ENCODE assay signal across 16 cellular contexts in genomic region chr5:90933298-90933697, GRCh38.
"Had no signal": no experiment of that assay in that cellular context is flagged by ENCODE, and none has a peak within 500 bp of the region (broad histone marks: within the 10 kb centered on the region; RNA-seq: fewer than 3 reads in every experiment).

No MANE protein-coding gene starts in this region.

- H3K27ac ChIP-seq: thoracic aorta had no signal

- ATAC-seq: esophagus mucosa had no signal

- FAIRE-seq: endometrium had no signal

- H3K4me3 ChIP-seq: sigmoid colon, thoracic aorta had no signal

- H3K9me3 Mint-ChIP-seq: activated CD4-positive, alpha-beta T cell treated with anti-CD3 and anti-CD28 coated beads, Interleukin-2, amount 10 ng/mL, durations not matched to agents 24 days and 14 days; activated naive CD8-positive, alpha-beta T cell treated with anti-CD3 and anti-CD28 coated beads, Interleukin-2, amount 10 ng/mL, durations not matched to agents 7 days and 5 days had no signal

- H3K36me3 Mint-ChIP-seq: activated naive CD8-positive, alpha-beta T cell treated with anti-CD3 and anti-CD28 coated beads, Interleukin-2, amount 10 ng/mL, durations not matched to agents 7 days and 5 days had no signal

- H3K27me3 Mint-ChIP-seq: activated CD4-positive, alpha-beta T cell treated with anti-CD3 and anti-CD28 coated beads, Interleukin-2, amount 10 ng/mL, durations not matched to agents 24 days and 14 days had no signal

- H3K27ac Mint-ChIP-seq: activated CD4-positive, alpha-beta T cell treated with anti-CD3 and anti-CD28 coated beads, Interleukin-2, amount 10 ng/mL, durations not matched to agents 24 days and 14 days; activated naive CD8-positive, alpha-beta T cell treated with anti-CD3 and anti-CD28 coated beads, Interleukin-2, amount 10 ng/mL, durations not matched to agents 7 days and 5 days had no signal

- H3K9me3 ChIP-seq: sigmoid colon, thoracic aorta had no signal

- H3K4me3 Mint-ChIP-seq: activated CD4-positive, alpha-beta T cell treated with anti-CD3 and anti-CD28 coated beads, Interleukin-2, amount 10 ng/mL, durations not matched to agents 24 days and 14 days; activated naive CD8-positive, alpha-beta T cell treated with anti-CD3 and anti-CD28 coated beads, Interleukin-2, amount 10 ng/mL, durations not matched to agents 7 days and 5 days had no signal

- H3K27me3 ChIP-seq: sigmoid colon had no signal

- DNase-seq: activated CD4-positive, alpha-beta T cell treated with anti-CD3 and anti-CD28 coated beads, Interleukin-2, amount 10 ng/mL, durations not matched to agents 24 days and 14 days; activated CD4-positive, CD25-positive, alpha-beta regulatory T cell; activated CD8-positive, alpha-beta memory T cell treated with anti-CD3 and anti-CD28 coated beads for 24 hours; activated naive CD4-positive, alpha-beta T cell; activated naive CD8-positive, alpha-beta T cell treated with anti-CD3 and anti-CD28 coated beads, Interleukin-2, amount 10 ng/mL, durations not matched to agents 7 days and 5 days; activated T-cell treated with anti-CD3 and anti-CD28 coated beads for 4 hours; aorta; islet precursor cell; mesenchymal stem cell; sigmoid colon; stimulated activated CD4-positive, alpha-beta T cell treated with anti-CD3 and anti-CD28 coated beads, Interleukin-12 subunit alpha, Interleukin-12 subunit beta, amount 100 ng/mL, for 4 hours; stimulated activated CD4-positive, alpha-beta T cell treated with anti-CD3 and anti-CD28 coated beads, Interleukin-2, amount 100 ng/mL, for 24 hours; T-helper 2 cell had no signal

- H3K36me3 ChIP-seq: sigmoid colon, thoracic aorta had no signal
